In the genomic region with DNA sequence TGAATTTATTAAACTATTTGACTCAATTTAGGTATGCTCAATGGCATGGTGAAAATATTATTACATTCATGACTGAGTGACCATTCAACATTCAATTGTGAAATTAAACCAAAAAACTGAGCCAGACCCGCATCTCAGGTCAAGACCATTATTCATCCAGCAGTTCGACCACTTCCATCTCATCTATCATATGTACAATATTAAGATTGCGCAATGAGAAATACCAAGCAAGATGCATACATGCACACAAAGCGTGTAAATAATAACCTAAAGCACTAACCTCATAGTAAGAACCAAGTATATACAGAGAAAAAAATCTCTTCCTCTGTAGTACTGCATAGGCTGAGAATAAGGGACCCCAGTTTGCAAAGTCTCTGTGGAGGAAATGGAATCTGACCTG, we compare ENCODE assay signal across 3 cellular contexts.
TF ChIP-seq lines count a peak whose summit lies in the region.

No MANE protein-coding gene starts in this region.

TF ChIP-seq in IMR-90, 13 proteins besides CTCF, POLR2A, EP300 and RAD21:
- no peak for TF ChIP-seq NFE2L2 (IDR thresholded peaks at IDR 0.05; ENCODE audit: low read depth, low read length)
- TF ChIP-seq CEBPB (IDR thresholded peaks at IDR 0.05; ENCODE audit: low read depth, low read length): peak; percentile 95

TF ChIP-seq in K562, 482 proteins besides CTCF, POLR2A, EP300 and RAD21:
- no peak for TF ChIP-seq TBL1XR1 (IDR thresholded peaks at IDR 0.05; ENCODE audit: low read length in 2 of 2)
- no peak for TF ChIP-seq SAFB (IDR thresholded peaks at IDR 0.05; ENCODE audit: borderline replicate concordance, low read depth, low read length)
- peak; percentile 96 for TF ChIP-seq CEBPB (tag; IDR thresholded peaks at IDR 0.05)
- peak; percentile 42; the same call in 1 of the 2 replicates for TF ChIP-seq CEBPG (CRISPR knock-in tag; IDR thresholded peaks at IDR 0.05)
- TF ChIP-seq CEBPG (tag; conservative IDR thresholded peaks at IDR 0.05 in 1 of 2, IDR thresholded peaks at IDR 0.05 in 1 of 2): peak; percentile 76 to 98

TF ChIP-seq in liver, 16 proteins besides CTCF, POLR2A, EP300 and RAD21:
- TF ChIP-seq, protein P1, sequence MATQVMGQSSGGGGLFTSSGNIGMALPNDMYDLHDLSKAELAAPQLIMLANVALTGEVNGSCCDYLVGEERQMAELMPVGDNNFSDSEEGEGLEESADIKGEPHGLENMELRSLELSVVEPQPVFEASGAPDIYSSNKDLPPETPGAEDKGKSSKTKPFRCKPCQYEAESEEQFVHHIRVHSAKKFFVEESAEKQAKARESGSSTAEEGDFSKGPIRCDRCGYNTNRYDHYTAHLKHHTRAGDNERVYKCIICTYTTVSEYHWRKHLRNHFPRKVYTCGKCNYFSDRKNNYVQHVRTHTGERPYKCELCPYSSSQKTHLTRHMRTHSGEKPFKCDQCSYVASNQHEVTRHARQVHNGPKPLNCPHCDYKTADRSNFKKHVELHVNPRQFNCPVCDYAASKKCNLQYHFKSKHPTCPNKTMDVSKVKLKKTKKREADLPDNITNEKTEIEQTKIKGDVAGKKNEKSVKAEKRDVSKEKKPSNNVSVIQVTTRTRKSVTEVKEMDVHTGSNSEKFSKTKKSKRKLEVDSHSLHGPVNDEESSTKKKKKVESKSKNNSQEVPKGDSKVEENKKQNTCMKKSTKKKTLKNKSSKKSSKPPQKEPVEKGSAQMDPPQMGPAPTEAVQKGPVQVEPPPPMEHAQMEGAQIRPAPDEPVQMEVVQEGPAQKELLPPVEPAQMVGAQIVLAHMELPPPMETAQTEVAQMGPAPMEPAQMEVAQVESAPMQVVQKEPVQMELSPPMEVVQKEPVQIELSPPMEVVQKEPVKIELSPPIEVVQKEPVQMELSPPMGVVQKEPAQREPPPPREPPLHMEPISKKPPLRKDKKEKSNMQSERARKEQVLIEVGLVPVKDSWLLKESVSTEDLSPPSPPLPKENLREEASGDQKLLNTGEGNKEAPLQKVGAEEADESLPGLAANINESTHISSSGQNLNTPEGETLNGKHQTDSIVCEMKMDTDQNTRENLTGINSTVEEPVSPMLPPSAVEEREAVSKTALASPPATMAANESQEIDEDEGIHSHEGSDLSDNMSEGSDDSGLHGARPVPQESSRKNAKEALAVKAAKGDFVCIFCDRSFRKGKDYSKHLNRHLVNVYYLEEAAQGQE (IDR thresholded peaks at IDR 0.05): no peak
- TF ChIP-seq RXRA (IDR thresholded peaks at IDR 0.05): no peak
- TF ChIP-seq, protein P2, sequence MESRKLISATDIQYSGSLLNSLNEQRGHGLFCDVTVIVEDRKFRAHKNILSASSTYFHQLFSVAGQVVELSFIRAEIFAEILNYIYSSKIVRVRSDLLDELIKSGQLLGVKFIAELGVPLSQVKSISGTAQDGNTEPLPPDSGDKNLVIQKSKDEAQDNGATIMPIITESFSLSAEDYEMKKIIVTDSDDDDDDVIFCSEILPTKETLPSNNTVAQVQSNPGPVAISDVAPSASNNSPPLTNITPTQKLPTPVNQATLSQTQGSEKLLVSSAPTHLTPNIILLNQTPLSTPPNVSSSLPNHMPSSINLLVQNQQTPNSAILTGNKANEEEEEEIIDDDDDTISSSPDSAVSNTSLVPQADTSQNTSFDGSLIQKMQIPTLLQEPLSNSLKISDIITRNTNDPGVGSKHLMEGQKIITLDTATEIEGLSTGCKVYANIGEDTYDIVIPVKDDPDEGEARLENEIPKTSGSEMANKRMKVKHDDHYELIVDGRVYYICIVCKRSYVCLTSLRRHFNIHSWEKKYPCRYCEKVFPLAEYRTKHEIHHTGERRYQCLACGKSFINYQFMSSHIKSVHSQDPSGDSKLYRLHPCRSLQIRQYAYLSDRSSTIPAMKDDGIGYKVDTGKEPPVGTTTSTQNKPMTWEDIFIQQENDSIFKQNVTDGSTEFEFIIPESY (IDR thresholded peaks at IDR 0.05): no peak
- TF ChIP-seq NR2F2 (IDR thresholded peaks at IDR 0.05): no peak
- no peak for TF ChIP-seq FOXA1 (IDR thresholded peaks at IDR 0.05)
- TF ChIP-seq YY1 (IDR thresholded peaks at IDR 0.05): no peak
- TF ChIP-seq SP1 (IDR thresholded peaks at IDR 0.05): no peak
- TF ChIP-seq, protein P3, sequence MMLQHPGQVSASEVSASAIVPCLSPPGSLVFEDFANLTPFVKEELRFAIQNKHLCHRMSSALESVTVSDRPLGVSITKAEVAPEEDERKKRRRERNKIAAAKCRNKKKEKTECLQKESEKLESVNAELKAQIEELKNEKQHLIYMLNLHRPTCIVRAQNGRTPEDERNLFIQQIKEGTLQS (IDR thresholded peaks at IDR 0.05): no peak
- TF ChIP-seq JUND (IDR thresholded peaks at IDR 0.05): no peak
- TF ChIP-seq HNF4G (IDR thresholded peaks at IDR 0.05): no peak
TF ChIP-seq in liver: peak in this region for 0.
